ENCODE assay signal across 30 cellular contexts in the genomic region with DNA sequence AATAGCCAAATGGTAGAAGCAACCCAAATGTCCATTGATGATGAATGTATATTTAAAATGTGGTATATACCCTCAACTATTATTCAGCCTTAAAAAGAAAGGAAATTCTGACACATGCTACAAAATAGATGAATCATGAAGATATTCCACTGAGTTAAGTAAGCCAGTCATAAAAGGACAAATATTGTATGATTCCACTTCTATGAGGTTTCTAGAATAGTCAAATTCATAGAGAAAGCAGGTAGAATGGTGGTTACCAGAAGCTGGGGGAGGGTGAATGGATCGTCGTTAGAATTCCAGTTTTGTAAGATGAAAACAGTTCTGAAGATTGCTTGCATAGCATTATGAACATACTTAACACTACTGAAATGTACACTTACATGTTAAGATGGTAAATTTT.
DNase-seq lines count a peak whose midpoint lies in the region; ATAC-seq, FAIRE-seq and TF ChIP-seq lines count a peak whose summit lies in the region.
"Had no signal": no experiment of that assay in that cellular context is flagged by ENCODE, and none has a peak within 500 bp of the region (broad histone marks: within the 10 kb centered on the region; RNA-seq: fewer than 3 reads in every experiment).

No MANE protein-coding gene starts in this region.

- H3K4me1 Mint-ChIP-seq in activated CD4-positive, alpha-beta memory T cell treated with anti-CD3 and anti-CD28 coated beads for 36 hours (ENCODE audit: low read depth) = peaks cover 30% of the 10 kb centered on the region
- peaks cover 14% of the 10 kb centered on the region for H3K4me1 Mint-ChIP-seq in activated CD4-positive, alpha-beta memory T cell treated with anti-CD3 and anti-CD28 coated beads, Interleukin-2, amount 10 ng/mL, durations not matched to agents 7 days and 5 days
- H3K4me1 Mint-ChIP-seq in activated T-helper 1 cell treated with anti-CD3 and anti-CD28 coated beads, Interleukin-12 subunit alpha, Interleukin-12 subunit beta, Interleukin-2, Interleukin-4 antibody, amounts not matched to agents 30 ng/mL and 10 ng/mL and 1 ng/mL, durations not matched to agents 14 hours and 24 hours and 36 hours (ENCODE audit: low read depth) = peaks cover 13% of the 10 kb centered on the region

- intact Hi-C loops in activated CD4-positive, alpha-beta memory T cell treated with anti-CD3 and anti-CD28 coated beads for 36 hours (cut with micrococcal nuclease) = loop anchor here (1.0 to 10.0 kb wide), 7 partner anchors 13 to 222 kb away; no protein-coding TSS in a partner anchor
- intact Hi-C loops in activated T-helper 1 cell treated with anti-CD3 and anti-CD28 coated beads, Interleukin-12 subunit alpha, Interleukin-12 subunit beta, Interleukin-2, Interleukin-4 antibody, amounts not matched to agents 30 ng/mL and 10 ng/mL and 1 ng/mL, durations not matched to agents 14 hours and 24 hours and 36 hours (cut with micrococcal nuclease) = loop anchor here (1.0 to 5.0 kb wide), 8 partner anchors 13 to 268 kb away; no protein-coding TSS in a partner anchor

- H3K36me3 ChIP-seq in bronchial epithelial cell (ENCODE audit: control insufficient read depth, insufficient read depth, low read length) = no peaks in the 10 kb centered on the region
- H3K36me3 ChIP-seq: adrenal gland, esophagus muscularis mucosa, left lung, ovary, tibial nerve had no signal

- H3K36me3 Mint-ChIP-seq in activated CD4-positive, alpha-beta memory T cell treated with anti-CD3 and anti-CD28 coated beads for 36 hours = no peaks in the 10 kb centered on the region
- no peaks in the 10 kb centered on the region for H3K36me3 Mint-ChIP-seq in activated CD4-positive, alpha-beta memory T cell treated with anti-CD3 and anti-CD28 coated beads, Interleukin-2, amount 10 ng/mL, durations not matched to agents 7 days and 5 days (ENCODE audit: low read depth)
- no peaks in the 10 kb centered on the region for H3K36me3 Mint-ChIP-seq in activated T-helper 1 cell treated with anti-CD3 and anti-CD28 coated beads, Interleukin-12 subunit alpha, Interleukin-12 subunit beta, Interleukin-2, Interleukin-4 antibody, amounts not matched to agents 30 ng/mL and 10 ng/mL and 1 ng/mL, durations not matched to agents 14 hours and 24 hours and 36 hours (ENCODE audit: low read depth)
- H3K36me3 Mint-ChIP-seq: WTC11 had no signal

- no peak overlapping the region for H3K4me3 Mint-ChIP-seq in activated CD4-positive, alpha-beta memory T cell treated with anti-CD3 and anti-CD28 coated beads for 36 hours
- no peak overlapping the region for H3K4me3 Mint-ChIP-seq in activated CD4-positive, alpha-beta memory T cell treated with anti-CD3 and anti-CD28 coated beads, Interleukin-2, amount 10 ng/mL, durations not matched to agents 7 days and 5 days
- H3K4me3 Mint-ChIP-seq in activated T-helper 1 cell treated with anti-CD3 and anti-CD28 coated beads, Interleukin-12 subunit alpha, Interleukin-12 subunit beta, Interleukin-2, Interleukin-4 antibody, amounts not matched to agents 30 ng/mL and 10 ng/mL and 1 ng/mL, durations not matched to agents 14 hours and 24 hours and 36 hours = no peak overlapping the region
- H3K4me3 Mint-ChIP-seq: CD4-positive, alpha-beta T cell; WTC11 had no signal

- no peak overlapping the region for H3K27ac Mint-ChIP-seq in activated CD4-positive, alpha-beta memory T cell treated with anti-CD3 and anti-CD28 coated beads for 36 hours
- no peak overlapping the region for H3K27ac Mint-ChIP-seq in activated CD4-positive, alpha-beta memory T cell treated with anti-CD3 and anti-CD28 coated beads, Interleukin-2, amount 10 ng/mL, durations not matched to agents 7 days and 5 days
- peak overlapping the region; percentile 59 for H3K27ac Mint-ChIP-seq in activated T-helper 1 cell treated with anti-CD3 and anti-CD28 coated beads, Interleukin-12 subunit alpha, Interleukin-12 subunit beta, Interleukin-2, Interleukin-4 antibody, amounts not matched to agents 30 ng/mL and 10 ng/mL and 1 ng/mL, durations not matched to agents 14 hours and 24 hours and 36 hours
- H3K27ac Mint-ChIP-seq: CD4-positive, alpha-beta T cell; WTC11 had no signal

- POLR2A ChIA-PET in activated CD4-positive, alpha-beta memory T cell treated with anti-CD3 and anti-CD28 coated beads for 36 hours (lab: Charles Lee) = interaction anchor here (0.7 to 0.8 kb wide), 2 partner anchors 138 to 222 kb away, joined by 3 read pairs; no protein-coding TSS in a partner anchor
- POLR2A ChIA-PET in activated CD4-positive, alpha-beta memory T cell treated with anti-CD3 and anti-CD28 coated beads, Interleukin-2, amount 10 ng/mL, durations not matched to agents 7 days and 5 days (lab: Charles Lee) = no interaction called here

- H3K27me3 Mint-ChIP-seq in activated CD4-positive, alpha-beta memory T cell treated with anti-CD3 and anti-CD28 coated beads for 36 hours = no peaks in the 10 kb centered on the region
- no peaks in the 10 kb centered on the region for H3K27me3 Mint-ChIP-seq in activated CD4-positive, alpha-beta memory T cell treated with anti-CD3 and anti-CD28 coated beads, Interleukin-2, amount 10 ng/mL, durations not matched to agents 7 days and 5 days
- H3K27me3 Mint-ChIP-seq in activated T-helper 1 cell treated with anti-CD3 and anti-CD28 coated beads, Interleukin-12 subunit alpha, Interleukin-12 subunit beta, Interleukin-2, Interleukin-4 antibody, amounts not matched to agents 30 ng/mL and 10 ng/mL and 1 ng/mL, durations not matched to agents 14 hours and 24 hours and 36 hours (ENCODE audit: insufficient read depth) = no peaks in the 10 kb centered on the region
- H3K27me3 Mint-ChIP-seq: CD4-positive, alpha-beta T cell had no signal

- no peaks in the 10 kb centered on the region for H3K9me3 Mint-ChIP-seq in activated CD4-positive, alpha-beta memory T cell treated with anti-CD3 and anti-CD28 coated beads for 36 hours
- H3K9me3 Mint-ChIP-seq in activated CD4-positive, alpha-beta memory T cell treated with anti-CD3 and anti-CD28 coated beads, Interleukin-2, amount 10 ng/mL, durations not matched to agents 7 days and 5 days = no peaks in the 10 kb centered on the region
- no peaks in the 10 kb centered on the region for H3K9me3 Mint-ChIP-seq in activated T-helper 1 cell treated with anti-CD3 and anti-CD28 coated beads, Interleukin-12 subunit alpha, Interleukin-12 subunit beta, Interleukin-2, Interleukin-4 antibody, amounts not matched to agents 30 ng/mL and 10 ng/mL and 1 ng/mL, durations not matched to agents 14 hours and 24 hours and 36 hours
- H3K9me3 Mint-ChIP-seq: CD4-positive, alpha-beta T cell; WTC11 had no signal

- ATAC-seq in HG02642 (IDR thresholded peaks at IDR 0.05; ENCODE audit: poor library complexity, unreplicated experiment) (no peak), HG03460 (IDR thresholded peaks at IDR 0.05; ENCODE audit: unreplicated experiment) (no peak)
- ATAC-seq: A549, foreskin keratinocyte, left lung, WTC11 had no signal

- no peak for FAIRE-seq in bronchial epithelial cell (lab: Jason Lieb, UNC)
- FAIRE-seq: A549, GM18507, H54, islet of Langerhans had no signal

- DNase-seq in activated CD4-positive, alpha-beta memory T cell treated with anti-CD3 and anti-CD28 coated beads for 36 hours = peak; percentile 56
- DNase-seq in activated CD4-positive, alpha-beta memory T cell treated with anti-CD3 and anti-CD28 coated beads, Interleukin-2, amount 10 ng/mL, durations not matched to agents 7 days and 5 days = no peak
- peak; percentile 36 for DNase-seq in GM12865 (ENCODE audit: low read depth)
- DNase-seq in activated T-helper 1 cell treated with anti-CD3 and anti-CD28 coated beads, Interleukin-12 subunit alpha, Interleukin-12 subunit beta, Interleukin-2, Interleukin-4 antibody, amounts not matched to agents 30 ng/mL and 10 ng/mL and 1 ng/mL, durations not matched to agents 14 hours and 24 hours and 36 hours (ENCODE audit: low spot score) = no peak
- DNase-seq in bronchial epithelial cell (ENCODE audit: low read depth) = peak; percentile 23
- no peak for DNase-seq in NCI-H2029 (lab: John Stamatoyannopoulos, UW)
- DNase-seq: adrenal gland; AML-193; CD4-positive, alpha-beta T cell; cerebellar nuclear complex; foreskin keratinocyte; head of caudate nucleus; KBM-7; left lung; mesenchymal stem cell; NCI-H1092 treated with DMSO at 0.1 percent for 48 hours; NCI-H187; NCI-H2171; NCI-H510A; ovary; stimulated activated CD8-positive, alpha-beta memory T cell treated with anti-CD3 and anti-CD28 coated beads, Interleukin-4, amount 100 ng/mL, for 48 hours had no signal

- H3K27me3 ChIP-seq in bronchial epithelial cell (ENCODE audit: control insufficient read depth, insufficient read depth, low read length) = no peaks in the 10 kb centered on the region
- H3K27me3 ChIP-seq: adrenal gland, esophagus muscularis mucosa, foreskin keratinocyte, left lung, ovary, tibial nerve had no signal

- TF ChIP-seq CTCF in GM12865 (IDR thresholded peaks at IDR 0.05; ENCODE audit: insufficient read depth, low read depth, low read length, missing control alignments) = no peak
- no peak for TF ChIP-seq CTCF in bronchial epithelial cell (IDR thresholded peaks at IDR 0.05; ENCODE audit: insufficient read depth, low read length, severe bottlenecking)

- CTCF ChIA-PET in activated CD4-positive, alpha-beta memory T cell treated with anti-CD3 and anti-CD28 coated beads for 36 hours (lab: Charles Lee) = interaction anchor here (0.7 to 1.9 kb wide), 8 partner anchors 9 to 271 kb away, joined by 3 to 8 read pairs (median 4); partner anchors contain the start of gene MYLIP
- CTCF ChIA-PET in activated CD4-positive, alpha-beta memory T cell treated with anti-CD3 and anti-CD28 coated beads, Interleukin-2, amount 10 ng/mL, durations not matched to agents 7 days and 5 days (lab: Charles Lee) = interaction anchor here (0.6 kb wide), 1 partner anchor 153 kb away, joined by 3 read pairs; no protein-coding TSS in a partner anchor

- no peak overlapping the region for H3K4me3 ChIP-seq in GM12865 (ENCODE audit: low read depth, low read length)
- H3K4me3 ChIP-seq in bronchial epithelial cell (ENCODE audit: low read depth, low read length) = no peak overlapping the region
- H3K4me3 ChIP-seq: A549, adrenal gland, esophagus muscularis mucosa, left lung, ovary, tibial nerve had no signal

Comparison
In these comparisons a context has a peak if more than half of its experiments do, and no peak if none do; other contexts are left out.
1. DNase-seq: peak in activated CD4-positive, alpha-beta memory T cell treated with anti-CD3 and anti-CD28 coated beads for 36 hours (single experiment), GM12865 (single experiment) and bronchial epithelial cell (single experiment); none in activated CD4-positive, alpha-beta memory T cell treated with anti-CD3 and anti-CD28 coated beads, Interleukin-2, amount 10 ng/mL, durations not matched to agents 7 days and 5 days (single experiment), activated T-helper 1 cell treated with anti-CD3 and anti-CD28 coated beads, Interleukin-12 subunit alpha, Interleukin-12 subunit beta, Interleukin-2, Interleukin-4 antibody, amounts not matched to agents 30 ng/mL and 10 ng/mL and 1 ng/mL, durations not matched to agents 14 hours and 24 hours and 36 hours (single experiment) and NCI-H2029 (single experiment).